19 cellular contexts compared by ENCODE assay signal in genomic region chr7:36871355-36871738, GRCh38.
DNase-seq lines count a peak whose midpoint lies in the region; ATAC-seq lines count a peak whose summit lies in the region.
"Had no signal": no experiment of that assay in that cellular context is flagged by ENCODE, and none has a peak within 500 bp of the region (broad histone marks: within the 10 kb centered on the region; RNA-seq: fewer than 3 reads in every experiment).

No MANE protein-coding gene starts in this region.

- H3K14ac ChIP-seq in trophoblast cell (ENCODE audit: low read length), result no peak overlapping the region

- peaks cover 40% of the 10 kb centered on the region for H3K36me3 Mint-ChIP-seq in activated naive CD4-positive, alpha-beta T cell treated with anti-CD3 and anti-CD28 coated beads, Interleukin-2, amount 50 U/mL, for 24 hours
- H3K36me3 Mint-ChIP-seq in T-helper 1 cell treated with Interleukin-12 subunit alpha and Interleukin-12 subunit beta and Interleukin-4 antibody, amounts not matched to agents 30 μg/mL and 1 μg/mL, for 36 hours (ENCODE audit: low read depth), result peaks cover 50% of the 10 kb centered on the region
- H3K36me3 Mint-ChIP-seq in activated T-helper 2 cell treated with anti-CD3 and anti-CD28 coated beads, Interferon-gamma antibody, Interleukin-2, Interleukin-4, amounts not matched to agents 10 μg/mL and 5 μg/mL and 100 μg/mL, durations not matched to agents 14 hours and 24 hours and 36 hours (ENCODE audit: low read depth), result peaks cover 85% of the 10 kb centered on the region

- no peak overlapping the region for H3K4me3 Mint-ChIP-seq in activated naive CD4-positive, alpha-beta T cell treated with anti-CD3 and anti-CD28 coated beads, Interleukin-2, amount 50 U/mL, for 24 hours
- H3K4me3 Mint-ChIP-seq in T-helper 1 cell treated with Interleukin-12 subunit alpha and Interleukin-12 subunit beta and Interleukin-4 antibody, amounts not matched to agents 30 μg/mL and 1 μg/mL, for 36 hours, result no peak overlapping the region
- no peak overlapping the region for H3K4me3 Mint-ChIP-seq in activated T-helper 2 cell treated with anti-CD3 and anti-CD28 coated beads, Interferon-gamma antibody, Interleukin-2, Interleukin-4, amounts not matched to agents 10 μg/mL and 5 μg/mL and 100 μg/mL, durations not matched to agents 14 hours and 24 hours and 36 hours (ENCODE audit: low read depth)
- H3K4me3 Mint-ChIP-seq: CD14-positive monocyte, HFFc6 had no signal

- peaks cover 6% of the 10 kb centered on the region for H3K4me1 Mint-ChIP-seq in activated naive CD4-positive, alpha-beta T cell treated with anti-CD3 and anti-CD28 coated beads, Interleukin-2, amount 50 U/mL, for 24 hours
- peaks cover 21% of the 10 kb centered on the region for H3K4me1 Mint-ChIP-seq in T-helper 1 cell treated with Interleukin-12 subunit alpha and Interleukin-12 subunit beta and Interleukin-4 antibody, amounts not matched to agents 30 μg/mL and 1 μg/mL, for 36 hours (ENCODE audit: low read depth)
- peaks cover 25% of the 10 kb centered on the region for H3K4me1 Mint-ChIP-seq in activated T-helper 2 cell treated with anti-CD3 and anti-CD28 coated beads, Interferon-gamma antibody, Interleukin-2, Interleukin-4, amounts not matched to agents 10 μg/mL and 5 μg/mL and 100 μg/mL, durations not matched to agents 14 hours and 24 hours and 36 hours (ENCODE audit: low read depth)

- H3K4me3 ChIP-seq in trophoblast cell (ENCODE audit: low read depth, low read length), result no peak overlapping the region
- H3K4me3 ChIP-seq: Peyer's patch had no signal

- intact Hi-C loops in activated T-helper 2 cell treated with anti-CD3 and anti-CD28 coated beads, Interferon-gamma antibody, Interleukin-2, Interleukin-4, amounts not matched to agents 10 μg/mL and 5 μg/mL and 100 μg/mL, durations not matched to agents 14 hours and 24 hours and 36 hours (cut with micrococcal nuclease), result loop anchor here (5.0 kb wide), 2 partner anchors 51 to 144 kb away; no protein-coding TSS in a partner anchor

- H3K9me3 Mint-ChIP-seq in activated naive CD4-positive, alpha-beta T cell treated with anti-CD3 and anti-CD28 coated beads, Interleukin-2, amount 50 U/mL, for 24 hours, result no peaks in the 10 kb centered on the region
- peaks cover 3% of the 10 kb centered on the region for H3K9me3 Mint-ChIP-seq in T-helper 1 cell treated with Interleukin-12 subunit alpha and Interleukin-12 subunit beta and Interleukin-4 antibody, amounts not matched to agents 30 μg/mL and 1 μg/mL, for 36 hours
- H3K9me3 Mint-ChIP-seq in activated T-helper 2 cell treated with anti-CD3 and anti-CD28 coated beads, Interferon-gamma antibody, Interleukin-2, Interleukin-4, amounts not matched to agents 10 μg/mL and 5 μg/mL and 100 μg/mL, durations not matched to agents 14 hours and 24 hours and 36 hours, result peaks cover 4% of the 10 kb centered on the region

- H4K8ac ChIP-seq in trophoblast cell (ENCODE audit: low read depth, low read length), result no peak overlapping the region

- H2BK120ac ChIP-seq in trophoblast cell (ENCODE audit: insufficient read depth, low read length, poor library complexity), result peak overlapping the region; percentile 57

- H3K27ac Mint-ChIP-seq in activated naive CD4-positive, alpha-beta T cell treated with anti-CD3 and anti-CD28 coated beads, Interleukin-2, amount 50 U/mL, for 24 hours, result peak overlapping the region; percentile 19
- H3K27ac Mint-ChIP-seq in T-helper 1 cell treated with Interleukin-12 subunit alpha and Interleukin-12 subunit beta and Interleukin-4 antibody, amounts not matched to agents 30 μg/mL and 1 μg/mL, for 36 hours, result peak overlapping the region; percentile 23
- peak overlapping the region; percentile 36 for H3K27ac Mint-ChIP-seq in activated T-helper 2 cell treated with anti-CD3 and anti-CD28 coated beads, Interferon-gamma antibody, Interleukin-2, Interleukin-4, amounts not matched to agents 10 μg/mL and 5 μg/mL and 100 μg/mL, durations not matched to agents 14 hours and 24 hours and 36 hours
- H3K27ac Mint-ChIP-seq: HFFc6 had no signal

- no peak overlapping the region for H4K91ac ChIP-seq in trophoblast cell (ENCODE audit: low read depth, low read length)

- H3K23ac ChIP-seq in trophoblast cell (ENCODE audit: low read length), result no peak overlapping the region

- no peak overlapping the region for H2BK12ac ChIP-seq in trophoblast cell (ENCODE audit: low read length)

- no CpG with 5 or more reads among the region's 1 CpG for WGBS in trophoblast cell (ENCODE audit: extremely low coverage, insufficient coverage, insufficient read length)

- H4K12ac ChIP-seq in trophoblast cell (ENCODE audit: low read depth, low read length), result no peak overlapping the region

- no peak for DNase-seq in activated naive CD4-positive, alpha-beta T cell (lab: John Stamatoyannopoulos, UW)
- no peak for DNase-seq in activated T-helper 2 cell treated with anti-CD3 and anti-CD28 coated beads, Interferon-gamma antibody, Interleukin-2, Interleukin-4, amounts not matched to agents 10 μg/mL and 5 μg/mL and 100 μg/mL, durations not matched to agents 14 hours and 24 hours and 36 hours (ENCODE audit: low spot score)
- DNase-seq in trophoblast cell, result peak in 1 of 2 donors; percentile 3
- no peak for DNase-seq in central memory CD4-positive, alpha-beta T cell
- DNase-seq: Caco-2, DMS153, GDM1, H7, HFFc6, KG1, NCI-H1105 treated with DMSO at 0.1 percent for 48 hours, NCI-H1694, NCI-H2081 treated with DMSO at 0.1 percent for 48 hours, Peyer's patch had no signal

- H2AK5ac ChIP-seq in trophoblast cell (ENCODE audit: low read length), result no peak overlapping the region

- peak overlapping the region; percentile 71 for H2BK5ac ChIP-seq in trophoblast cell (ENCODE audit: low read depth, low read length, poor library complexity)

- peaks cover 2 to 8% of the 10 kb centered on the region in 2 experiments for H3K36me3 ChIP-seq in trophoblast cell (ENCODE audit: control insufficient read depth in 1 of 2, insufficient read depth in 2 of 2, low read length in 2 of 2)

- H3K4ac ChIP-seq in trophoblast cell (ENCODE audit: low read depth, low read length), result no peak overlapping the region

- H3K27me3 ChIP-seq in trophoblast cell (ENCODE audit: insufficient read depth, low read length), result no peaks in the 10 kb centered on the region
- H3K27me3 ChIP-seq: Peyer's patch had no signal

- no peak overlapping the region for H2AFZ ChIP-seq in trophoblast cell (ENCODE audit: insufficient read depth, low read length, poor library complexity)

- no peaks in the 10 kb centered on the region for H3K27me3 Mint-ChIP-seq in activated naive CD4-positive, alpha-beta T cell treated with anti-CD3 and anti-CD28 coated beads, Interleukin-2, amount 50 U/mL, for 24 hours
- no peaks in the 10 kb centered on the region for H3K27me3 Mint-ChIP-seq in T-helper 1 cell treated with Interleukin-12 subunit alpha and Interleukin-12 subunit beta and Interleukin-4 antibody, amounts not matched to agents 30 μg/mL and 1 μg/mL, for 36 hours (ENCODE audit: low read depth)
- no peaks in the 10 kb centered on the region for H3K27me3 Mint-ChIP-seq in activated T-helper 2 cell treated with anti-CD3 and anti-CD28 coated beads, Interferon-gamma antibody, Interleukin-2, Interleukin-4, amounts not matched to agents 10 μg/mL and 5 μg/mL and 100 μg/mL, durations not matched to agents 14 hours and 24 hours and 36 hours (ENCODE audit: low read depth)

- no peak overlapping the region for H3K18ac ChIP-seq in trophoblast cell (ENCODE audit: low read length)

- no peak overlapping the region for H3K9ac ChIP-seq in trophoblast cell (ENCODE audit: low read length)

- peaks cover 13% of the 10 kb centered on the region for H3K79me1 ChIP-seq in trophoblast cell (ENCODE audit: low read length)

- ATAC-seq in HG03469 (IDR thresholded peaks at IDR 0.05; ENCODE audit: unreplicated experiment), result no peak
- ATAC-seq: HepG2 had no signal

- no peak overlapping the region for H3K4me2 ChIP-seq in trophoblast cell (ENCODE audit: low read length)

- peaks cover 9 to 22% of the 10 kb centered on the region in 2 experiments for H3K4me1 ChIP-seq in trophoblast cell (ENCODE audit: control insufficient read depth in 1 of 2, insufficient read depth in 2 of 2, low read length in 2 of 2)
- H3K4me1 ChIP-seq: Peyer's patch had no signal

- no peaks in the 10 kb centered on the region for H3K9me3 ChIP-seq in trophoblast cell (ENCODE audit: insufficient read depth, low read depth, low read length)
- H3K9me3 ChIP-seq: Caco-2, Peyer's patch had no signal

- peak overlapping the region; percentile 76 for H3K27ac ChIP-seq in trophoblast cell (ENCODE audit: low read depth, low read length)
- H3K27ac ChIP-seq: Peyer's patch had no signal

- H3K79me2 ChIP-seq in trophoblast cell (ENCODE audit: control insufficient read depth, insufficient read depth, low read length, poor library complexity), result no peaks in the 10 kb centered on the region
